ENCODE assay signal across 2 cellular contexts in the genomic region with DNA sequence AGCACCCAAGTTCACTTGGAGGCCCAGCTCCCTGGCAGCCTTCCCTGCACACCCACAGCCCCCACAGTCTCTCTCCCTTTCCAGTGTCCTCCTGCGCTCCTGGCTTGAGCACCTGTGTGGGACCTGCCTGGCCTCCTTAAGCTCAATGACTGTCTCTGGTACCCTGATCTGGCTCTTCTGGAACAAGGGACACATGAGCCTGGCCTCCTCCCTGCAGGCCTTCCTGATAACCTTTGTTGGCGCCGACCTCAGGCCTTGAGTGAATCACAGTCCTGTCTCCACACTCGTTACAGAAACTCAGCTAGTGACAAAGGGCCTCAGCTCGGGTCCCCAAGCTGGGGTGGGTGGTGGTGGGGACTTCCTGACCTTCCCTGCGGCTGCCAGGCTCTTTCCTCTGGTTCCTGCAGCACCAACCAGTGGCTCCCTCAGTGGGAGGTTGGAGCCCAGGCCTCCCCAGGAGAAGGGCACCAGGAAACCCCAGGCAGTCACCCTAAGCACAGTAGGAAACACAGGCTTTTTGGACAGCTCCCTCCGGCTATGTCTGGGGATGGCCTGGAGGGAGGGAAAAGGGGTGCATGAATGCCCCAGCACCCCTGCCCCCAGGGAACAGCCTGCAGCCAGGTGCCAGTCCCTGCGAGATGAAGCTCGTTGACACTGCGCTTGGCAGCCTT.
TF ChIP-seq lines count a peak whose summit lies in the region.

No MANE protein-coding gene starts in this region.

TF ChIP-seq in GM23338, 12 proteins besides CTCF, POLR2A, EP300 and RAD21:
- no peak for TF ChIP-seq ZNF114 (CRISPR knock-in tag; IDR thresholded peaks at IDR 0.05)
- TF ChIP-seq, protein P1, sequence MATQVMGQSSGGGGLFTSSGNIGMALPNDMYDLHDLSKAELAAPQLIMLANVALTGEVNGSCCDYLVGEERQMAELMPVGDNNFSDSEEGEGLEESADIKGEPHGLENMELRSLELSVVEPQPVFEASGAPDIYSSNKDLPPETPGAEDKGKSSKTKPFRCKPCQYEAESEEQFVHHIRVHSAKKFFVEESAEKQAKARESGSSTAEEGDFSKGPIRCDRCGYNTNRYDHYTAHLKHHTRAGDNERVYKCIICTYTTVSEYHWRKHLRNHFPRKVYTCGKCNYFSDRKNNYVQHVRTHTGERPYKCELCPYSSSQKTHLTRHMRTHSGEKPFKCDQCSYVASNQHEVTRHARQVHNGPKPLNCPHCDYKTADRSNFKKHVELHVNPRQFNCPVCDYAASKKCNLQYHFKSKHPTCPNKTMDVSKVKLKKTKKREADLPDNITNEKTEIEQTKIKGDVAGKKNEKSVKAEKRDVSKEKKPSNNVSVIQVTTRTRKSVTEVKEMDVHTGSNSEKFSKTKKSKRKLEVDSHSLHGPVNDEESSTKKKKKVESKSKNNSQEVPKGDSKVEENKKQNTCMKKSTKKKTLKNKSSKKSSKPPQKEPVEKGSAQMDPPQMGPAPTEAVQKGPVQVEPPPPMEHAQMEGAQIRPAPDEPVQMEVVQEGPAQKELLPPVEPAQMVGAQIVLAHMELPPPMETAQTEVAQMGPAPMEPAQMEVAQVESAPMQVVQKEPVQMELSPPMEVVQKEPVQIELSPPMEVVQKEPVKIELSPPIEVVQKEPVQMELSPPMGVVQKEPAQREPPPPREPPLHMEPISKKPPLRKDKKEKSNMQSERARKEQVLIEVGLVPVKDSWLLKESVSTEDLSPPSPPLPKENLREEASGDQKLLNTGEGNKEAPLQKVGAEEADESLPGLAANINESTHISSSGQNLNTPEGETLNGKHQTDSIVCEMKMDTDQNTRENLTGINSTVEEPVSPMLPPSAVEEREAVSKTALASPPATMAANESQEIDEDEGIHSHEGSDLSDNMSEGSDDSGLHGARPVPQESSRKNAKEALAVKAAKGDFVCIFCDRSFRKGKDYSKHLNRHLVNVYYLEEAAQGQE (IDR thresholded peaks at IDR 0.05; ENCODE audit: unreplicated experiment): peak; percentile 21
- TF ChIP-seq JUNB (IDR thresholded peaks at IDR 0.05; ENCODE audit: unreplicated experiment): no peak
- TF ChIP-seq NANOG (IDR thresholded peaks at IDR 0.05; ENCODE audit: borderline replicate concordance): no peak

TF ChIP-seq in Ishikawa, 13 proteins besides CTCF, POLR2A, EP300 and RAD21:
- TF ChIP-seq FOXM1 (IDR thresholded peaks at IDR 0.05; ENCODE audit: borderline replicate concordance, low read depth) (no peak), CREB1 (IDR thresholded peaks at IDR 0.05; ENCODE audit: low read depth) (no peak), USF1 (IDR thresholded peaks at IDR 0.05) (no peak)
- TF ChIP-seq, protein P1 (IDR thresholded peaks at IDR 0.05; ENCODE audit: low read depth): peak; percentile 64; the same call in 1 of the 2 replicates
